ENCODE assay signal across 10 cellular contexts in genomic region chr2:18413794-18414396, GRCh38.
DNase-seq lines count a peak whose midpoint lies in the region; ATAC-seq and TF ChIP-seq lines count a peak whose summit lies in the region.
"Had no signal": no experiment of that assay in that cellular context is flagged by ENCODE, and none has a peak within 500 bp of the region (broad histone marks: within the 10 kb centered on the region; RNA-seq: fewer than 3 reads in every experiment).

No MANE protein-coding gene starts in this region.

- H4K12ac ChIP-seq in trophoblast cell (ENCODE audit: low read depth, low read length): no peak overlapping the region

- no peak overlapping the region for H3K9ac ChIP-seq in trophoblast cell (ENCODE audit: low read length)

- H3K4me1 ChIP-seq in SJCRH30 (peaks cover 16% of the 10 kb centered on the region), trophoblast cell (ENCODE audit: control insufficient read depth in 1 of 2, insufficient read depth in 2 of 2, low read length in 2 of 2) (no peaks in the 10 kb centered on the region)

- no peaks in the 10 kb centered on the region for H3K36me3 Mint-ChIP-seq in activated CD8-positive, alpha-beta T cell treated with anti-CD3 and anti-CD28 coated beads for 36 hours (ENCODE audit: low read depth)

- DNase-seq in EL (peak; percentile 85), SJCRH30 (peak; percentile 16 to 49), fibroblast of peridontal ligament (ENCODE audit: extremely low read depth) (peak; percentile 87), trophoblast cell (peak; percentile 25 to 35), left lobe of liver (ENCODE audit: low spot score) (no peak), nucleus accumbens (lab: John Stamatoyannopoulos, UW) (no peak), NCI-H524 (lab: John Stamatoyannopoulos, UW) (no peak)
- no peak for DNase-seq in activated CD8-positive, alpha-beta T cell treated with anti-CD3 and anti-CD28 coated beads for 36 hours
- DNase-seq: activated naive CD4-positive, alpha-beta T cell; SHP77 treated with DMSO at 0.1 percent for 48 hours had no signal

- no peaks in the 10 kb centered on the region for H3K9me3 ChIP-seq in SJCRH30 (replicated peaks)
- H3K9me3 ChIP-seq in trophoblast cell (ENCODE audit: insufficient read depth, low read depth, low read length): no peaks in the 10 kb centered on the region

- H2AK5ac ChIP-seq in trophoblast cell (ENCODE audit: low read length): no peak overlapping the region

- no peak overlapping the region for H4K8ac ChIP-seq in trophoblast cell (ENCODE audit: low read depth, low read length)

- POLR2A ChIA-PET in activated CD8-positive, alpha-beta T cell treated with anti-CD3 and anti-CD28 coated beads for 36 hours (lab: Charles Lee): no interaction called here

- H3K4me1 Mint-ChIP-seq in activated CD8-positive, alpha-beta T cell treated with anti-CD3 and anti-CD28 coated beads for 36 hours (ENCODE audit: low read depth): no peaks in the 10 kb centered on the region

- no peak overlapping the region for H3K14ac ChIP-seq in trophoblast cell (ENCODE audit: low read length)

- no peaks in the 10 kb centered on the region; the same call in 1 of the 2 replicates for H3K36me3 ChIP-seq in SJCRH30
- no peaks in the 10 kb centered on the region for H3K36me3 ChIP-seq in trophoblast cell (ENCODE audit: control insufficient read depth in 1 of 2, insufficient read depth in 2 of 2, low read length in 2 of 2)

- H2BK5ac ChIP-seq in trophoblast cell (ENCODE audit: low read depth, low read length, poor library complexity): no peak overlapping the region

- peaks cover 5% of the 10 kb centered on the region for H3K27me3 Mint-ChIP-seq in activated CD8-positive, alpha-beta T cell treated with anti-CD3 and anti-CD28 coated beads for 36 hours

- no peaks in the 10 kb centered on the region for H3K79me1 ChIP-seq in trophoblast cell (ENCODE audit: low read length)

- H3K4ac ChIP-seq in trophoblast cell (ENCODE audit: low read depth, low read length): no peak overlapping the region

- H3K27me3 ChIP-seq in SJCRH30 (no peaks in the 10 kb centered on the region; the same call in 1 of the 2 replicates), trophoblast cell (ENCODE audit: insufficient read depth, low read length) (no peaks in the 10 kb centered on the region)

- intact Hi-C loops in activated CD8-positive, alpha-beta T cell treated with anti-CD3 and anti-CD28 coated beads for 36 hours (cut with micrococcal nuclease): no loop called here

- no peak for ATAC-seq in left lobe of liver
- no peak for ATAC-seq in activated CD8-positive, alpha-beta T cell treated with anti-CD3 and anti-CD28 coated beads for 36 hours

- H3K18ac ChIP-seq in trophoblast cell (ENCODE audit: low read length): no peak overlapping the region

- no peak overlapping the region for H4K91ac ChIP-seq in trophoblast cell (ENCODE audit: low read depth, low read length)

- no peak overlapping the region for H2BK12ac ChIP-seq in trophoblast cell (ENCODE audit: low read length)

- TF ChIP-seq CTCF in activated CD8-positive, alpha-beta T cell treated with anti-CD3 and anti-CD28 coated beads for 36 hours (IDR thresholded peaks at IDR 0.05): no peak

- no peak overlapping the region; the same call in 1 of the 2 replicates for H3K27ac ChIP-seq in SJCRH30
- no peak overlapping the region for H3K27ac ChIP-seq in trophoblast cell (ENCODE audit: low read depth, low read length)

- H3K23ac ChIP-seq in trophoblast cell (ENCODE audit: low read length): no peak overlapping the region

- no peak overlapping the region for H3K4me3 Mint-ChIP-seq in activated CD8-positive, alpha-beta T cell treated with anti-CD3 and anti-CD28 coated beads for 36 hours

- H2AFZ ChIP-seq in trophoblast cell (ENCODE audit: insufficient read depth, low read length, poor library complexity): no peak overlapping the region

- no peaks in the 10 kb centered on the region for H3K9me3 Mint-ChIP-seq in activated CD8-positive, alpha-beta T cell treated with anti-CD3 and anti-CD28 coated beads for 36 hours

- WGBS in trophoblast cell (ENCODE audit: extremely low coverage, insufficient coverage, insufficient read length): no CpG with 5 or more reads among the region's 1 CpG

- no peak overlapping the region for H3K27ac Mint-ChIP-seq in activated CD8-positive, alpha-beta T cell treated with anti-CD3 and anti-CD28 coated beads for 36 hours

- CTCF ChIA-PET in activated CD8-positive, alpha-beta T cell treated with anti-CD3 and anti-CD28 coated beads for 36 hours (lab: Charles Lee): interaction anchor here (0.9 to 1.2 kb wide), 2 partner anchors 10 to 25 kb away, joined by 3 read pairs; no protein-coding TSS in a partner anchor

- no peak overlapping the region for H3K4me2 ChIP-seq in trophoblast cell (ENCODE audit: low read length)

- H3K4me3 ChIP-seq in SJCRH30 (no peak overlapping the region), trophoblast cell (ENCODE audit: low read depth, low read length) (no peak overlapping the region)

- H2BK120ac ChIP-seq in trophoblast cell (ENCODE audit: insufficient read depth, low read length, poor library complexity): no peak overlapping the region

- no peaks in the 10 kb centered on the region for H3K79me2 ChIP-seq in trophoblast cell (ENCODE audit: control insufficient read depth, insufficient read depth, low read length, poor library complexity)

Comparison
In these comparisons a context has a peak if more than half of its experiments do, and no peak if none do; other contexts are left out.
1. DNase-seq: peak in EL (single experiment), SJCRH30 (2 of 2), fibroblast of peridontal ligament (single experiment) and trophoblast cell (2 of 2); none in left lobe of liver (single experiment), nucleus accumbens (0 of 56), NCI-H524 (0 of 2) and activated CD8-positive, alpha-beta T cell treated with anti-CD3 and anti-CD28 coated beads for 36 hours (single experiment).